ENCODE assay signal across 1 cellular context in genomic region chr19:38834104-38834490, GRCh38.
TF ChIP-seq lines count a peak whose summit lies in the region.

No MANE protein-coding gene starts in this region.

TF ChIP-seq in IMR-90, 13 proteins besides CTCF, POLR2A, EP300 and RAD21 (continued from another document):
- TF ChIP-seq USF2 (IDR thresholded peaks at IDR 0.05; ENCODE audit: low read depth, low read length) (no peak), CEBPB (IDR thresholded peaks at IDR 0.05; ENCODE audit: low read depth, low read length) (no peak), RCOR1 (IDR thresholded peaks at IDR 0.05; ENCODE audit: insufficient replicate concordance, low read length) (no peak), ELK1 (IDR thresholded peaks at IDR 0.05; ENCODE audit: borderline replicate concordance, low read depth, low read length) (no peak), NFE2L2 (IDR thresholded peaks at IDR 0.05; ENCODE audit: low read depth, low read length) (no peak)
